Comparison of ENCODE assay signal across 12 cellular contexts in genomic region chr3:120129041-120129440, GRCh38. TPM values are rescaled to one million over a fixed set of nuclear protein-coding genes. Genes with fewer than 3 reads are reported as not detected.
DNase-seq lines count a peak whose midpoint lies in the region.
"Had no signal": no experiment of that assay in that cellular context is flagged by ENCODE, and none has a peak within 500 bp of the region (broad histone marks: within the 10 kb centered on the region; RNA-seq: fewer than 3 reads in every experiment).

No MANE protein-coding gene starts in this region.

- H3K9me3 Mint-ChIP-seq in activated CD4-positive, alpha-beta memory T cell treated with anti-CD3 and anti-CD28 coated beads for 36 hours: no peaks in the 10 kb centered on the region
- H3K9me3 Mint-ChIP-seq: CD8-positive, alpha-beta memory T cell had no signal

- POLR2A ChIA-PET in activated CD4-positive, alpha-beta memory T cell treated with anti-CD3 and anti-CD28 coated beads for 36 hours (lab: Charles Lee): no interaction called here

- peak; percentile 23 for DNase-seq in NCI-H1092 treated with DMSO at 0.1 percent for 48 hours (lab: John Stamatoyannopoulos, UW)
- DNase-seq in NCI-H1092 (lab: John Stamatoyannopoulos, UW): no peak
- DNase-seq in NCI-H1694 treated with DMSO at 0.1 percent for 48 hours (lab: John Stamatoyannopoulos, UW): peak; percentile 83
- DNase-seq in NCI-H524 (lab: John Stamatoyannopoulos, UW): peak; percentile 97 to 98
- peak; percentile 91 for DNase-seq in cerebellar cortex (ENCODE audit: low spot score)
- DNase-seq in AG08395 (ENCODE audit: low spot score): no peak
- no peak for DNase-seq in islet precursor cell
- no peak for DNase-seq in activated CD4-positive, alpha-beta memory T cell treated with anti-CD3 and anti-CD28 coated beads for 36 hours
- DNase-seq: AML-193; Caco-2; CD8-positive, alpha-beta memory T cell; DMS79 had no signal

- peaks cover 5% of the 10 kb centered on the region for H3K27me3 Mint-ChIP-seq in activated CD4-positive, alpha-beta memory T cell treated with anti-CD3 and anti-CD28 coated beads for 36 hours

- CTCF ChIA-PET in activated CD4-positive, alpha-beta memory T cell treated with anti-CD3 and anti-CD28 coated beads for 36 hours (lab: Charles Lee): interaction anchor here (1.7 kb wide), 1 partner anchor 18 kb away, joined by 4 read pairs; no protein-coding TSS in a partner anchor

- H3K4me3 Mint-ChIP-seq in activated CD4-positive, alpha-beta memory T cell treated with anti-CD3 and anti-CD28 coated beads for 36 hours: no peak overlapping the region
- H3K4me3 Mint-ChIP-seq: CD8-positive, alpha-beta memory T cell had no signal

- intact Hi-C loops in activated CD4-positive, alpha-beta memory T cell treated with anti-CD3 and anti-CD28 coated beads for 36 hours (cut with micrococcal nuclease): no loop called here

- H3K27ac Mint-ChIP-seq in activated CD4-positive, alpha-beta memory T cell treated with anti-CD3 and anti-CD28 coated beads for 36 hours: no peak overlapping the region

- H3K4me1 Mint-ChIP-seq in activated CD4-positive, alpha-beta memory T cell treated with anti-CD3 and anti-CD28 coated beads for 36 hours (ENCODE audit: low read depth): no peaks in the 10 kb centered on the region
- H3K4me1 Mint-ChIP-seq: CD8-positive, alpha-beta memory T cell had no signal

- H3K36me3 Mint-ChIP-seq in activated CD4-positive, alpha-beta memory T cell treated with anti-CD3 and anti-CD28 coated beads for 36 hours: no peaks in the 10 kb centered on the region
- H3K36me3 Mint-ChIP-seq: CD8-positive, alpha-beta memory T cell had no signal

RNA-seq across cellular contexts. Expression of gene GSK3B, which starts 34.8 kb away (rescaled TPM):
- 10 to 100 TPM; 25.5 to 27.1 TPM for total RNA-seq in activated CD4-positive, alpha-beta memory T cell treated with anti-CD3 and anti-CD28 coated beads for 36 hours

Comparison
In these comparisons a context has a peak if more than half of its experiments do, and no peak if none do; other contexts are left out.
1. DNase-seq: peak in NCI-H1092 treated with DMSO at 0.1 percent for 48 hours (single experiment), NCI-H1694 treated with DMSO at 0.1 percent for 48 hours (single experiment), NCI-H524 (2 of 2) and cerebellar cortex (single experiment); none in NCI-H1092 (single experiment), AG08395 (single experiment), islet precursor cell (single experiment) and activated CD4-positive, alpha-beta memory T cell treated with anti-CD3 and anti-CD28 coated beads for 36 hours (single experiment).